16 cellular contexts compared by ENCODE assay signal in genomic region chr17:71869293-71869692, GRCh38.
"Had no signal": no experiment of that assay in that cellular context is flagged by ENCODE, and none has a peak within 500 bp of the region (broad histone marks: within the 10 kb centered on the region; RNA-seq: fewer than 3 reads in every experiment).

No MANE protein-coding gene starts in this region.

- H3K4me1 Mint-ChIP-seq: naive thymus-derived CD4-positive, alpha-beta T cell had no signal

- H3K27me3 ChIP-seq: heart left ventricle, stomach, transverse colon had no signal

- H3K4me1 ChIP-seq: heart left ventricle, stomach had no signal

- DNase-seq: effector memory CD4-positive, alpha-beta T cell; heart left ventricle; mesendoderm; naive thymus-derived CD4-positive, alpha-beta T cell; nephron progenitor cell; posterior cingulate gyrus; right cardiac atrium; small intestine; stimulated activated CD4-positive, alpha-beta T cell treated with anti-CD3 and anti-CD28 coated beads, Interleukin-12 subunit alpha, Interleukin-12 subunit beta, amount 100 ng/mL, for 4 hours; stimulated activated naive CD4-positive, alpha-beta T cell; stomach; substantia nigra; transverse colon had no signal

- H3K36me3 ChIP-seq: heart left ventricle, stomach, thoracic aorta, transverse colon had no signal

- H3K4me3 Mint-ChIP-seq: naive thymus-derived CD4-positive, alpha-beta T cell; nephron progenitor cell had no signal

- H3K27ac Mint-ChIP-seq: naive thymus-derived CD4-positive, alpha-beta T cell; nephron progenitor cell had no signal

- FAIRE-seq: endometrium, frontal cortex had no signal

- H3K9me3 ChIP-seq: heart left ventricle, stomach, thoracic aorta, transverse colon had no signal

- H3K27me3 Mint-ChIP-seq: naive thymus-derived CD4-positive, alpha-beta T cell had no signal

- H3K36me3 Mint-ChIP-seq: naive thymus-derived CD4-positive, alpha-beta T cell had no signal

- H3K4me3 ChIP-seq: heart left ventricle, stomach, thoracic aorta, transverse colon had no signal

- H3K27ac ChIP-seq: heart left ventricle, stomach, thoracic aorta had no signal
